Comparison of ENCODE assay signal across 26 cellular contexts in genomic region chr4:5816851-5817375, GRCh38.
DNase-seq lines count a peak whose midpoint lies in the region; ATAC-seq, FAIRE-seq and TF ChIP-seq lines count a peak whose summit lies in the region.
"Had no signal": no experiment of that assay in that cellular context is flagged by ENCODE, and none has a peak within 500 bp of the region (broad histone marks: within the 10 kb centered on the region; RNA-seq: fewer than 3 reads in every experiment).

No MANE protein-coding gene starts in this region.

- ATAC-seq in stimulated activated naive CD8-positive, alpha-beta T cell treated with anti-CD3 and anti-CD28 coated beads, Interleukin-15, amount 100 ng/mL, for 72 hours, result no peak
- ATAC-seq in stimulated activated naive CD8-positive, alpha-beta T cell treated with anti-CD3 and anti-CD28 coated beads, Interleukin-15, Interleukin-2, amounts not matched to agents 100 U/mL and 50 U/mL, for 24 hours, result no peak
- ATAC-seq in sciatic nerve, result no peak
- ATAC-seq: A549, GM12878, HCT116 had no signal

- H3K4me1 Mint-ChIP-seq in stimulated activated naive CD8-positive, alpha-beta T cell treated with anti-CD3 and anti-CD28 coated beads, Interleukin-15, amount 100 ng/mL, for 72 hours, result no peaks in the 10 kb centered on the region
- H3K4me1 Mint-ChIP-seq: CD14-positive monocyte; CD8-positive, alpha-beta memory T cell had no signal

- no peak for FAIRE-seq in H54 (lab: Jason Lieb, UNC)
- FAIRE-seq: A549, D721Med, GM12878, GM19239, H1 had no signal

- intact Hi-C loops in sciatic nerve (cut with DNase I), result no loop called here

- no peak for TF ChIP-seq POLR2A in H54 (IDR thresholded peaks at IDR 0.05; ENCODE audit: low read depth, low read length)

- no peaks in the 10 kb centered on the region for H3K9me3 Mint-ChIP-seq in stimulated activated naive CD8-positive, alpha-beta T cell treated with anti-CD3 and anti-CD28 coated beads, Interleukin-15, amount 100 ng/mL, for 72 hours
- H3K9me3 Mint-ChIP-seq: CD14-positive monocyte; CD4-positive, alpha-beta T cell; CD8-positive, alpha-beta memory T cell; H9 had no signal

- no peak for DNase-seq in stimulated activated naive CD8-positive, alpha-beta T cell treated with anti-CD3 and anti-CD28 coated beads, Interleukin-15, amount 100 ng/mL, for 72 hours
- no peak for DNase-seq in stimulated activated naive CD8-positive, alpha-beta T cell treated with anti-CD3 and anti-CD28 coated beads, Interleukin-15, Interleukin-2, amounts not matched to agents 100 U/mL and 50 U/mL, for 24 hours
- DNase-seq in mesenteric fat pad (ENCODE audit: low spot score) (peak; percentile 62), sciatic nerve (ENCODE audit: low spot score) (peak; percentile 33), NAMALWA (ENCODE audit: low spot score) (no peak), H54 (ENCODE audit: insufficient read length, low spot score) (no peak)
- DNase-seq in stimulated activated CD8-positive, alpha-beta memory T cell treated with anti-CD3 and anti-CD28 coated beads, Interleukin-4, amount 100 ng/mL, for 48 hours, result no peak
- DNase-seq: 8988T; ACHN; AML-193; BE2C; CD4-positive, alpha-beta T cell; CD8-positive, alpha-beta memory T cell; DMS 273 treated with DMSO at 0.1 percent for 48 hours; DMS79; EL; GDM1; GM23248; H9 had no signal

- peak overlapping the region; percentile 80 to 89 for H3K27ac Mint-ChIP-seq in stimulated activated naive CD8-positive, alpha-beta T cell treated with anti-CD3 and anti-CD28 coated beads, Interleukin-15, amount 100 ng/mL, for 72 hours
- H3K27ac Mint-ChIP-seq: CD4-positive, alpha-beta T cell; CD8-positive, alpha-beta memory T cell had no signal

- H3K27me3 Mint-ChIP-seq in stimulated activated naive CD8-positive, alpha-beta T cell treated with anti-CD3 and anti-CD28 coated beads, Interleukin-15, amount 100 ng/mL, for 72 hours, result no peaks in the 10 kb centered on the region

- no peak overlapping the region for H3K4me3 Mint-ChIP-seq in stimulated activated naive CD8-positive, alpha-beta T cell treated with anti-CD3 and anti-CD28 coated beads, Interleukin-15, amount 100 ng/mL, for 72 hours
- H3K4me3 Mint-ChIP-seq: CD14-positive monocyte; CD4-positive, alpha-beta T cell; CD8-positive, alpha-beta memory T cell; H9 had no signal

Comparison
In these comparisons a context has a peak if more than half of its experiments do, and no peak if none do; other contexts are left out.
1. DNase-seq: peak in mesenteric fat pad (single experiment) and sciatic nerve (single experiment); none in stimulated activated naive CD8-positive, alpha-beta T cell treated with anti-CD3 and anti-CD28 coated beads, Interleukin-15, amount 100 ng/mL, for 72 hours (0 of 2), stimulated activated naive CD8-positive, alpha-beta T cell treated with anti-CD3 and anti-CD28 coated beads, Interleukin-15, Interleukin-2, amounts not matched to agents 100 U/mL and 50 U/mL, for 24 hours (single experiment), stimulated activated CD8-positive, alpha-beta memory T cell treated with anti-CD3 and anti-CD28 coated beads, Interleukin-4, amount 100 ng/mL, for 48 hours (single experiment), NAMALWA (single experiment) and H54 (single experiment).